ENCODE assay signal across 1 cellular context in genomic region chr6:134217516-134218140, GRCh38.
TF ChIP-seq lines count a peak whose summit lies in the region.

No MANE protein-coding gene starts in this region.

TF ChIP-seq in K562, 482 proteins besides CTCF, POLR2A, EP300 and RAD21 (continued from another document):
- TF ChIP-seq GMEB1 (CRISPR knock-in tag; IDR thresholded peaks at IDR 0.05): no peak
- TF ChIP-seq ZNF507 (tag; conservative IDR thresholded peaks at IDR 0.05): no peak
- TF ChIP-seq FOXO4 (CRISPR knock-in tag; IDR thresholded peaks at IDR 0.05): no peak
- no peak for TF ChIP-seq MIER1 (IDR thresholded peaks at IDR 0.05; ENCODE audit: low read depth)
- TF ChIP-seq BRD4 (IDR thresholded peaks at IDR 0.05): no peak
- no peak for TF ChIP-seq HBP1 (CRISPR knock-in tag; IDR thresholded peaks at IDR 0.05)
- no peak for TF ChIP-seq CREB5 (CRISPR knock-in tag; IDR thresholded peaks at IDR 0.05)
- TF ChIP-seq ZNF511 (CRISPR knock-in tag; IDR thresholded peaks at IDR 0.05): no peak
- no peak for TF ChIP-seq MXD1 (CRISPR knock-in tag; IDR thresholded peaks at IDR 0.05; ENCODE audit: borderline replicate concordance, poor library complexity, severe bottlenecking)
- TF ChIP-seq ZBTB8A (IDR thresholded peaks at IDR 0.05; ENCODE audit: partially characterized antibody): no peak
- no peak for TF ChIP-seq RREB1 (CRISPR knock-in tag; IDR thresholded peaks at IDR 0.05)
- TF ChIP-seq PCBP1 (IDR thresholded peaks at IDR 0.05; ENCODE audit: low read depth, low read length, poor library complexity, severe bottlenecking): no peak
- no peak for TF ChIP-seq HSF4 (CRISPR knock-in tag; IDR thresholded peaks at IDR 0.05; ENCODE audit: borderline replicate concordance)
- TF ChIP-seq HDAC6 (IDR thresholded peaks at IDR 0.05; ENCODE audit: low read depth, low read length): no peak
